ENCODE assay signal across 1 cellular context in genomic region chr13:98503175-98504028, GRCh38.
A peak's percentile ranks its signal among the peaks of the same experiment; 100 is the strongest.
TF ChIP-seq lines count a peak whose summit lies in the region.

No MANE protein-coding gene starts in this region.

TF ChIP-seq in GM12878, 131 proteins besides CTCF, POLR2A, EP300 and RAD21 (continued from another document):
- no peak for TF ChIP-seq IRF3 (IDR thresholded peaks at IDR 0.05)
- no peak for TF ChIP-seq RCOR1 (conservative IDR thresholded peaks at IDR 0.05; ENCODE audit: low read depth, low read length)
- 0 out of 2 replicates have a peak, but pooled peaks have one; percentile 9 for TF ChIP-seq MTA3 (IDR thresholded peaks at IDR 0.05; ENCODE audit: borderline replicate concordance, low read length)
- TF ChIP-seq PAX8 (IDR thresholded peaks at IDR 0.05): no peak
TF ChIP-seq in GM12878: peak in this region for 5.
